In genomic region chrX:49163555-49164419, GRCh38 we compare ENCODE assay signal across 8 cellular contexts. TPM values are rescaled to one million over a fixed set of nuclear protein-coding genes. Genes with fewer than 3 reads are reported as not detected.
A peak's percentile ranks its signal among the peaks of the same experiment; 100 is the strongest.
DNase-seq lines count a peak whose midpoint lies in the region; ATAC-seq and TF ChIP-seq lines count a peak whose summit lies in the region.

No MANE protein-coding gene starts in this region.

- peak overlapping the region; percentile 76 for H3K4me3 Mint-ChIP-seq in activated naive CD4-positive, alpha-beta T cell treated with anti-CD3 and anti-CD28 coated beads for 36 hours

- TF ChIP-seq EP300 in gastroesophageal sphincter (IDR thresholded peaks at IDR 0.05), result no peak

- no peaks in the 10 kb centered on the region for H3K4me1 ChIP-seq in SJCRH30
- peaks cover 0 to 34% (median 0%) of the 10 kb centered on the region in 3 donors for H3K4me1 ChIP-seq in gastroesophageal sphincter
- peaks cover 34 to 36% of the 10 kb centered on the region in 2 experiments for H3K4me1 ChIP-seq in neutrophil (ENCODE audit: control insufficient read depth in 1 of 2, insufficient read depth in 1 of 2, low read depth in 1 of 2, low read length in 1 of 2)

- H3K27me3 ChIP-seq in SJCRH30, result no peaks in the 10 kb centered on the region
- no peaks in the 10 kb centered on the region for H3K27me3 ChIP-seq in gastroesophageal sphincter
- no peaks in the 10 kb centered on the region for H3K27me3 ChIP-seq in neutrophil

- TF ChIP-seq POLR2A in gastroesophageal sphincter (IDR thresholded peaks at IDR 0.05), result peak; percentile 56 to 69

- H3K36me3 ChIP-seq in SJCRH30, result no peaks in the 10 kb centered on the region
- H3K36me3 ChIP-seq in gastroesophageal sphincter, result no peaks in the 10 kb centered on the region
- no peaks in the 10 kb centered on the region for H3K36me3 ChIP-seq in neutrophil

- CTCF ChIA-PET in activated naive CD4-positive, alpha-beta T cell treated with anti-CD3 and anti-CD28 coated beads for 36 hours (lab: Charles Lee), result interaction anchor here (0.6 to 1.9 kb wide), 3 partner anchors 9 to 32 kb away, joined by 3 to 7 read pairs (median 3); no protein-coding TSS in a partner anchor

- H3K9me3 Mint-ChIP-seq in activated naive CD4-positive, alpha-beta T cell treated with anti-CD3 and anti-CD28 coated beads for 36 hours, result no peaks in the 10 kb centered on the region

- intact Hi-C loops in activated naive CD4-positive, alpha-beta T cell treated with anti-CD3 and anti-CD28 coated beads for 36 hours (cut with micrococcal nuclease), result loop anchor here (2.0 to 10.0 kb wide), 3 partner anchors 21 to 206 kb away; partner anchors contain the start of genes OTUD5, PRAF2 and WDR45

- peaks cover 27% of the 10 kb centered on the region for H3K4me1 Mint-ChIP-seq in activated naive CD4-positive, alpha-beta T cell treated with anti-CD3 and anti-CD28 coated beads for 36 hours (ENCODE audit: low read depth)

- H3K36me3 Mint-ChIP-seq in activated naive CD4-positive, alpha-beta T cell treated with anti-CD3 and anti-CD28 coated beads for 36 hours (ENCODE audit: low read depth), result no peaks in the 10 kb centered on the region

- H3K9me3 ChIP-seq in SJCRH30 (replicated peaks) (no peaks in the 10 kb centered on the region), gastroesophageal sphincter (no peaks in the 10 kb centered on the region), neutrophil (no peaks in the 10 kb centered on the region)

- peak overlapping the region; percentile 93 for H3K27ac Mint-ChIP-seq in activated naive CD4-positive, alpha-beta T cell treated with anti-CD3 and anti-CD28 coated beads for 36 hours

- TF ChIP-seq CTCF in gastroesophageal sphincter (IDR thresholded peaks at IDR 0.05) (peak; percentile 57 to 92 (median 88)), neutrophil (IDR thresholded peaks at IDR 0.05) (peak; percentile 95)

- H3K4me3 ChIP-seq in SJCRH30, result peak overlapping the region; percentile 62
- H3K4me3 ChIP-seq in gastroesophageal sphincter, result peak overlapping the region; percentile 8 to 48
- H3K4me3 ChIP-seq in neutrophil (ENCODE audit: low read depth in 1 of 2, low read length in 1 of 2), result peak overlapping the region; percentile 62

- no peaks in the 10 kb centered on the region for H3K27me3 Mint-ChIP-seq in activated naive CD4-positive, alpha-beta T cell treated with anti-CD3 and anti-CD28 coated beads for 36 hours (ENCODE audit: low read depth)

- ATAC-seq in GM21825 (IDR thresholded peaks at IDR 0.05; ENCODE audit: unreplicated experiment) (peak; percentile 39), gastroesophageal sphincter (peak; percentile 80)

- peak overlapping the region; percentile 86 for H3K27ac ChIP-seq in SJCRH30
- peak overlapping the region; percentile 89 to 96 (median 93) for H3K27ac ChIP-seq in gastroesophageal sphincter
- H3K27ac ChIP-seq in neutrophil, result peak overlapping the region; percentile 99
- H3K27ac ChIP-seq in temporal lobe (ENCODE audit: low read depth, low read length), result peak overlapping the region; percentile 88

- 20 to 30% methylated on average over 2 to 11 of the region's 69 CpGs for WGBS in gastroesophageal sphincter (ENCODE audit: low coverage in 1 of 2), 2 donors

- DNase-seq in DMS53 (lab: John Stamatoyannopoulos, UW) (peak; percentile 89), LoVo (ENCODE audit: low spot score) (peak; percentile 72), SJCRH30 (peak; percentile 86 to 88)
- peak; percentile 77 for DNase-seq in activated naive CD4-positive, alpha-beta T cell treated with anti-CD3 and anti-CD28 coated beads for 36 hours

RNA-seq across cellular contexts. Expression of gene MAGIX, which starts 1.2 kb away (rescaled TPM):
- total RNA-seq in SJCRH30 (2014; rRNA removed; shearing (Covaris generic)), result 0.53 and 1.2 TPM in 2 replicates
- under 1 TPM; 0.25 to 0.26 TPM for total RNA-seq in activated naive CD4-positive, alpha-beta T cell treated with anti-CD3 and anti-CD28 coated beads for 36 hours
- total RNA-seq in gastroesophageal sphincter (1 to 10 TPM in 3 of 4 donors, under 1 TPM in 1; 0.69 to 4.6 (median 3.1) TPM), temporal lobe (1.5 TPM)

RNA-seq across cellular contexts. Expression of gene PLP2, which starts 7.9 kb away (rescaled TPM):
- total RNA-seq in SJCRH30 (2014; rRNA removed; shearing (Covaris generic)), result 50.3 and 56.6 TPM in 2 replicates
- total RNA-seq in activated naive CD4-positive, alpha-beta T cell treated with anti-CD3 and anti-CD28 coated beads for 36 hours, result 100 to 1,000 TPM; 143 to 145 TPM
- total RNA-seq in gastroesophageal sphincter, result 10 to 100 TPM; 57.9 to 78.7 (median 67.9) TPM
- total RNA-seq in temporal lobe, result 1.2 TPM

RNA-seq across cellular contexts. Expression of gene PRICKLE3, which starts 22.4 kb away (rescaled TPM):
- 3.4 TPM in 2 replicates for total RNA-seq in SJCRH30 (2014; rRNA removed; shearing (Covaris generic))
- total RNA-seq in activated naive CD4-positive, alpha-beta T cell treated with anti-CD3 and anti-CD28 coated beads for 36 hours, result 1 to 10 TPM; 9.2 to 9.3 TPM
- 10 to 100 TPM in 2 of 4 donors, 1 to 10 TPM in 2; 6.2 to 15.9 (median 9.6) TPM for total RNA-seq in gastroesophageal sphincter
- 0.74 TPM for total RNA-seq in temporal lobe

RNA-seq across cellular contexts. Expression of gene SYP, which starts 36.2 kb away (rescaled TPM):
- total RNA-seq in SJCRH30 (2014; rRNA removed; shearing (Covaris generic)), result 0.10 and 0.45 TPM in 2 replicates
- total RNA-seq in activated naive CD4-positive, alpha-beta T cell treated with anti-CD3 and anti-CD28 coated beads for 36 hours, result 1 to 10 TPM; 2.5 to 2.6 TPM
- total RNA-seq in gastroesophageal sphincter (10 to 100 TPM in 1 of 4 donors, 1 to 10 TPM in 3; 2.9 to 10.5 (median 5.4) TPM), temporal lobe (107 TPM)

RNA-seq across cellular contexts. Expression of gene GPKOW, which starts 40.3 kb away (rescaled TPM):
- 13.0 and 14.3 TPM in 2 replicates for total RNA-seq in SJCRH30 (2014; rRNA removed; shearing (Covaris generic))
- 10 to 100 TPM; 18.6 to 19.9 TPM for total RNA-seq in activated naive CD4-positive, alpha-beta T cell treated with anti-CD3 and anti-CD28 coated beads for 36 hours
- total RNA-seq in gastroesophageal sphincter (10 to 100 TPM; 28.2 to 34.1 (median 31.5) TPM), temporal lobe (15.7 TPM)

Comparison
In these comparisons a context has a peak if more than half of its experiments do, and no peak if none do; other contexts are left out.
1. Peak in every context shown above with its lines: DNase-seq, ATAC-seq, H3K4me3 ChIP-seq and H3K27ac ChIP-seq.
2. RNA of gene PLP2, which starts 7.9 kb away (total RNA-seq): 143 to 145 TPM in activated naive CD4-positive, alpha-beta T cell treated with anti-CD3 and anti-CD28 coated beads for 36 hours, 57.9 to 78.7 TPM in gastroesophageal sphincter and 50.3 to 56.6 TPM in SJCRH30; 1.2 TPM in temporal lobe (single experiment); every median in the first group is over 10 times any median in the second.